ENCODE assay signal across 18 cellular contexts in the genomic region with DNA sequence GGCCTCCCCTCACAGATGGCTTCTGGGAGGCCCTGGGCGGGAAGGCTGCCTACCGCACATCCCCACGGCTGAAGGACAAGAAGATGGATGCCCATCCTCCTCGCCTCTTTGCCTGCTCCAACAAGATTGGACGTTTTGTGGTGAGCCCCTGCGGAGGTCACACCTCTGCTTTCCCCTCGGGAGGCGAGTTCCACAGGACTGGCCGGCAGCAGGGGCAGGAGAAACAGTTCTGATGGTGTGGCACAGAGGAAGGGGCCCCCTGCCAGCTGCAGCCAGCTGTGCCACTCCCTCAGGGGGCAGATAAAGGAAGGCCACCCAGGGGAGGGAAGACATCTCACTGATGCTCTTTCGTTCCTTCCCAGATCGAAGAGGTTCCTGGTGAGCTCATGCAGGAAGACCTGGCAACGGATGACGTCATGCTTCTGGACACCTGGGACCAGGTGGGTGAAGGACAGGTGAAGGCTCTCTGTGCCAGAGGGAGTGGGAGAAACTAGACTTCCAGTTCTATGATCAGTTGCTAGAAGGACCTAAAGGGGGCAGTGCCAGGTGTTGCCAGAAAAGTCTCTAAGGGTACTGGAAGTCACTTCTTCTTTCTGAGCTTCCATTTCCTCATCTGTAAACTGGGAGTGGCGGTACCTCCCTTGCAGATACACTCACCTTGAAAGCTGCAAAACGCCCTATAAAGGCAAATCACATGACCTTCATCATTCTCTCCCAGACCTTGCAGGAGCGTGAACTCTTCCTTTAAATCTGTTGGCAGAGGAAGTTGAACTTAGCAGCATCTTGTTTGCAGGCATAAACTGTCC. TPM values are rescaled to one million over a fixed set of nuclear protein-coding genes. Genes with fewer than 3 reads are reported as not detected.
DNase-seq lines count a peak whose midpoint lies in the region; ATAC-seq, FAIRE-seq and TF ChIP-seq lines count a peak whose summit lies in the region.
"Had no signal": no experiment of that assay in that cellular context is flagged by ENCODE, and none has a peak within 500 bp of the region (broad histone marks: within the 10 kb centered on the region; RNA-seq: fewer than 3 reads in every experiment).

No MANE protein-coding gene starts in this region.

- H3K79me2 ChIP-seq in HepG2 (ENCODE audit: insufficient read depth, low read length) (no peaks in the 10 kb centered on the region), GM23338 (replicated peaks; ENCODE audit: insufficient read depth) (no peaks in the 10 kb centered on the region)

- H3K27ac Mint-ChIP-seq in GM23338, result no peak overlapping the region
- H3K27ac Mint-ChIP-seq in activated T-helper 2 cell treated with anti-CD3 and anti-CD28 coated beads, Interferon-gamma antibody, Interleukin-2, Interleukin-4, amounts not matched to agents 10 μg/mL and 5 μg/mL and 100 μg/mL, durations not matched to agents 14 hours and 24 hours and 36 hours, result no peak overlapping the region
- H3K27ac Mint-ChIP-seq: activated B cell treated with CpG ODN at 0.5 μM for 24 hours; activated naive CD8-positive, alpha-beta T cell; natural killer cell; stimulated activated effector memory CD8-positive, alpha-beta T cell treated with anti-CD3 and anti-CD28 coated beads, Interleukin-12 subunit alpha, Interleukin-12 subunit beta, amount 100 ng/mL, for 72 hours had no signal

- H3K36me3 ChIP-seq in HepG2 (replicated peaks in 1 of 2; ENCODE audit: control insufficient read depth in 1 of 2, insufficient read depth in 2 of 2, low read length in 2 of 2) (peaks cover 54 to 86% of the 10 kb centered on the region in 2 experiments), right lobe of liver (peaks cover 0 to 30% (median 6%) of the 10 kb centered on the region in 4 donors), psoas muscle (ENCODE audit: insufficient read depth in 1 of 2, low read depth in 1 of 2) (peaks cover 6 to 85% of the 10 kb centered on the region in 2 donors), GM23338 (ENCODE audit: insufficient read depth) (no peaks in the 10 kb centered on the region), A673 (ENCODE audit: insufficient read depth, low read length, poor library complexity, severe bottlenecking) (peaks cover 22% of the 10 kb centered on the region)

- no peak overlapping the region for H2AFZ ChIP-seq in HepG2 (ENCODE audit: low read length)
- no peak overlapping the region for H2AFZ ChIP-seq in GM23338

- TF ChIP-seq POLR2A in HepG2 (IDR thresholded peaks at IDR 0.05; ENCODE audit: insufficient read depth in 1 of 2, low read depth in 2 of 2, low read length in 2 of 2), result peak in 1 of 2 experiments; percentile 26; a peak in 1 of 4 replicates
- TF ChIP-seq POLR2A in right lobe of liver (IDR thresholded peaks at IDR 0.05), result no peak

- peaks cover 7% of the 10 kb centered on the region for H3K27me3 Mint-ChIP-seq in GM23338 (ENCODE audit: insufficient read depth, low read depth, poor library complexity)
- H3K27me3 Mint-ChIP-seq in activated T-helper 2 cell treated with anti-CD3 and anti-CD28 coated beads, Interferon-gamma antibody, Interleukin-2, Interleukin-4, amounts not matched to agents 10 μg/mL and 5 μg/mL and 100 μg/mL, durations not matched to agents 14 hours and 24 hours and 36 hours (ENCODE audit: low read depth), result no peaks in the 10 kb centered on the region
- H3K27me3 Mint-ChIP-seq: activated B cell treated with CpG ODN at 0.5 μM for 24 hours; activated naive CD8-positive, alpha-beta T cell had no signal

- H3K4me3 Mint-ChIP-seq in GM23338, result no peak overlapping the region
- H3K4me3 Mint-ChIP-seq in activated T-helper 2 cell treated with anti-CD3 and anti-CD28 coated beads, Interferon-gamma antibody, Interleukin-2, Interleukin-4, amounts not matched to agents 10 μg/mL and 5 μg/mL and 100 μg/mL, durations not matched to agents 14 hours and 24 hours and 36 hours (ENCODE audit: low read depth), result no peak overlapping the region
- H3K4me3 Mint-ChIP-seq: activated B cell treated with CpG ODN at 0.5 μM for 24 hours; activated naive CD8-positive, alpha-beta T cell; natural killer cell; stimulated activated effector memory CD8-positive, alpha-beta T cell treated with anti-CD3 and anti-CD28 coated beads, Interleukin-12 subunit alpha, Interleukin-12 subunit beta, amount 100 ng/mL, for 72 hours had no signal

- H3K9me3 ChIP-seq in HepG2 (ENCODE audit: low read length) (no peaks in the 10 kb centered on the region), right lobe of liver (no peaks in the 10 kb centered on the region), psoas muscle (no peaks in the 10 kb centered on the region), A673 (ENCODE audit: low read depth, low read length, poor library complexity, severe bottlenecking) (no peaks in the 10 kb centered on the region)

- H3K9me3 Mint-ChIP-seq in GM23338, result no peaks in the 10 kb centered on the region
- no peaks in the 10 kb centered on the region for H3K9me3 Mint-ChIP-seq in activated T-helper 2 cell treated with anti-CD3 and anti-CD28 coated beads, Interferon-gamma antibody, Interleukin-2, Interleukin-4, amounts not matched to agents 10 μg/mL and 5 μg/mL and 100 μg/mL, durations not matched to agents 14 hours and 24 hours and 36 hours
- H3K9me3 Mint-ChIP-seq: activated B cell treated with CpG ODN at 0.5 μM for 24 hours; natural killer cell; stimulated activated effector memory CD8-positive, alpha-beta T cell treated with anti-CD3 and anti-CD28 coated beads, Interleukin-12 subunit alpha, Interleukin-12 subunit beta, amount 100 ng/mL, for 72 hours had no signal

- intact Hi-C loops in HepG2 (cut with micrococcal nuclease; ENCODE audit: unreplicated experiment) (no loop called here), right lobe of liver (cut with DNase I) (no loop called here), psoas muscle (cut with DNase I) (no loop called here), A673 (cut with micrococcal nuclease; ENCODE audit: unreplicated experiment) (no loop called here)
- intact Hi-C loops in activated T-helper 2 cell treated with anti-CD3 and anti-CD28 coated beads, Interferon-gamma antibody, Interleukin-2, Interleukin-4, amounts not matched to agents 10 μg/mL and 5 μg/mL and 100 μg/mL, durations not matched to agents 14 hours and 24 hours and 36 hours (cut with micrococcal nuclease), result no loop called here

- TF ChIP-seq RAD21 in HepG2 (CRISPR knock-in tag; IDR thresholded peaks at IDR 0.05), result no peak

- in situ Hi-C loops in HepG2 (cut with HindIII; ENCODE audit: extremely low pct_ligation_motif_present, low pct_unique_long_range_greater_than_20kb), result no loop called here

- H3K4me2 ChIP-seq in HepG2 (ENCODE audit: low read depth, low read length) (no peak overlapping the region), GM23338 (no peak overlapping the region)

- H4K20me1 ChIP-seq in HepG2 (ENCODE audit: insufficient read depth, low read length) (no peaks in the 10 kb centered on the region), GM23338 (replicated peaks; ENCODE audit: insufficient read depth) (no peaks in the 10 kb centered on the region)

- CTCF ChIA-PET in HepG2 (lab: Yijun Ruan, JAX; ENCODE audit: low intra/inter-chr PET ratio, low total read pairs), result no interaction called here
- CTCF ChIA-PET in A673 (lab: Charles Lee), result no interaction called here

- TF ChIP-seq CTCF in HepG2 (CRISPR knock-in tag; IDR thresholded peaks at IDR 0.05), result no peak
- TF ChIP-seq CTCF in right lobe of liver (IDR thresholded peaks at IDR 0.05), result no peak
- TF ChIP-seq CTCF in coronary artery (IDR thresholded peaks at IDR 0.05), result no peak
- no peak for TF ChIP-seq CTCF in psoas muscle (IDR thresholded peaks at IDR 0.05)
- TF ChIP-seq CTCF in GM23338 (conservative IDR thresholded peaks at IDR 0.05; ENCODE audit: low read depth in 2 of 2), result no peak
- TF ChIP-seq CTCF in A673 (conservative IDR thresholded peaks at IDR 0.05; ENCODE audit: low read depth, low read length), result no peak

- H3K9me2 ChIP-seq in GM23338 (ENCODE audit: insufficient read depth), result no peaks in the 10 kb centered on the region

- POLR2A ChIA-PET in HepG2 (lab: Yijun Ruan, JAX) (interaction anchor here (2.6 kb wide), 1 partner anchor 42 kb away, joined by 6 read pairs; no protein-coding TSS in a partner anchor), A673 (lab: Charles Lee; ENCODE audit: low non-redundant PET) (no interaction called here)

- H3K27me3 ChIP-seq in HepG2 (ENCODE audit: control insufficient read depth in 1 of 2, insufficient read depth in 2 of 2, low read length in 2 of 2) (no peaks in the 10 kb centered on the region), right lobe of liver (no peaks in the 10 kb centered on the region), psoas muscle (ENCODE audit: insufficient read depth in 3 of 3, low read length in 2 of 3) (no peaks in the 10 kb centered on the region), GM23338 (ENCODE audit: insufficient read depth) (no peaks in the 10 kb centered on the region), A673 (replicated peaks; ENCODE audit: insufficient read depth, low read depth, low read length, poor library complexity) (no peaks in the 10 kb centered on the region)
- H3K27me3 ChIP-seq: cardiac muscle cell had no signal

- DNase-seq in HepG2 (ENCODE audit: low spot score) (no peak), right lobe of liver (no peak), coronary artery (ENCODE audit: low spot score) (no peak), psoas muscle (no peak), GM23338 (ENCODE audit: low spot score) (no peak), A673 (ENCODE audit: low spot score) (no peak), cerebellar cortex (ENCODE audit: low spot score) (no peak)
- no peak for DNase-seq in activated T-helper 2 cell treated with anti-CD3 and anti-CD28 coated beads, Interferon-gamma antibody, Interleukin-2, Interleukin-4, amounts not matched to agents 10 μg/mL and 5 μg/mL and 100 μg/mL, durations not matched to agents 14 hours and 24 hours and 36 hours (ENCODE audit: low spot score)
- DNase-seq: activated B cell treated with CpG ODN at 0.5 μM for 24 hours, H7, hippocampal formation, natural killer cell, NCI-H1417, NCI-H345 had no signal

- WGBS in HepG2 (ENCODE audit: low lambda C conversion rate), result 97% methylated on average over 11 of the region's 16 CpGs
- WGBS in right lobe of liver (ENCODE audit: insufficient coverage, low coverage, low lambda C conversion rate, missing lambda C conversion rate), result 64% methylated on average over 4 of the region's 16 CpGs
- 78 to 82% (median 80%) methylated on average over 16 of the region's 16 CpGs for whole genome bisulfite sequencing in psoas muscle, 3 donors

- TF ChIP-seq EP300 in HepG2 (IDR thresholded peaks at IDR 0.05; ENCODE audit: low read depth in 2 of 2, low read length in 2 of 2) (no peak), HepG2 (CRISPR knock-in tag; IDR thresholded peaks at IDR 0.05; ENCODE audit: borderline replicate concordance) (no peak)

- H3K4me3 ChIP-seq in HepG2 (replicated peaks in 1 of 3; ENCODE audit: insufficient read depth in 1 of 3, low read depth in 2 of 3, low read length in 3 of 3) (no peak overlapping the region), right lobe of liver (no peak overlapping the region), coronary artery (no peak overlapping the region), psoas muscle (no peak overlapping the region), GM23338 (no peak overlapping the region), A673 (ENCODE audit: low read depth, low read length, poor library complexity, severe bottlenecking) (no peak overlapping the region)
- H3K4me3 ChIP-seq: cardiac muscle cell had no signal

- no peaks in the 10 kb centered on the region for H3K4me1 Mint-ChIP-seq in GM23338
- H3K4me1 Mint-ChIP-seq in activated T-helper 2 cell treated with anti-CD3 and anti-CD28 coated beads, Interferon-gamma antibody, Interleukin-2, Interleukin-4, amounts not matched to agents 10 μg/mL and 5 μg/mL and 100 μg/mL, durations not matched to agents 14 hours and 24 hours and 36 hours (ENCODE audit: low read depth), result no peaks in the 10 kb centered on the region
- H3K4me1 Mint-ChIP-seq: activated B cell treated with CpG ODN at 0.5 μM for 24 hours had no signal

- ATAC-seq in HepG2, result no peak
- ATAC-seq in right lobe of liver, result no peak
- no peak for ATAC-seq in psoas muscle
- ATAC-seq in GM23338, result no peak
- ATAC-seq: natural killer cell; stimulated activated effector memory CD8-positive, alpha-beta T cell treated with anti-CD3 and anti-CD28 coated beads, Interleukin-12 subunit alpha, Interleukin-12 subunit beta, amount 100 ng/mL, for 72 hours had no signal

- H3K27ac ChIP-seq in HepG2 (ENCODE audit: extremely low read length, insufficient read depth, low read length), result no peak overlapping the region
- no peak overlapping the region for H3K27ac ChIP-seq in right lobe of liver
- peak overlapping the region; percentile 97 to 99 for H3K27ac ChIP-seq in coronary artery
- H3K27ac ChIP-seq in psoas muscle, result peak overlapping the region; percentile 41
- H3K27ac ChIP-seq in GM23338 (ENCODE audit: low read depth), result no peak overlapping the region
- no peak overlapping the region for H3K27ac ChIP-seq in A673 (ENCODE audit: low read depth, low read length, poor library complexity, severe bottlenecking)
- H3K27ac ChIP-seq: cardiac muscle cell had no signal

- no peak overlapping the region for H3K9ac ChIP-seq in HepG2 (ENCODE audit: insufficient read depth, low read depth, low read length)

- H3K4me1 ChIP-seq in HepG2 (ENCODE audit: insufficient read depth, low read length) (peaks cover 30% of the 10 kb centered on the region), right lobe of liver (peaks cover 0 to 17% (median 6%) of the 10 kb centered on the region in 4 donors), psoas muscle (peaks cover 29% of the 10 kb centered on the region), GM23338 (ENCODE audit: insufficient read depth) (no peaks in the 10 kb centered on the region), A673 (ENCODE audit: insufficient read depth, low read length, poor library complexity, severe bottlenecking) (no peaks in the 10 kb centered on the region)

- no peaks in the 10 kb centered on the region for H3F3A ChIP-seq in GM23338 (replicated peaks; ENCODE audit: low read depth)

- H3K36me3 Mint-ChIP-seq in GM23338 (ENCODE audit: low read depth), result peaks cover 22% of the 10 kb centered on the region
- H3K36me3 Mint-ChIP-seq in activated T-helper 2 cell treated with anti-CD3 and anti-CD28 coated beads, Interferon-gamma antibody, Interleukin-2, Interleukin-4, amounts not matched to agents 10 μg/mL and 5 μg/mL and 100 μg/mL, durations not matched to agents 14 hours and 24 hours and 36 hours (ENCODE audit: low read depth), result no peaks in the 10 kb centered on the region

- no TSS peak for BruUV-seq in HepG2 (replicated peaks; lab: Mats Ljungman, UMichigan)
- BruUV-seq in A673 (replicated peaks; lab: Mats Ljungman, UMichigan), result no TSS peak

- FAIRE-seq in HepG2 (lab: Jason Lieb, UNC), result no peak
- FAIRE-seq: D721Med had no signal

RNA-seq across cellular contexts. Expression of a gene that starts 41.0 kb away (rescaled TPM):
- total RNA-seq in HepG2 (2016; rRNA removed; fragmentation: Illumina TruSeq; extraction: Trizol) (26.0 and 43.6 TPM in 2 replicates), right lobe of liver (100 to 1,000 TPM; 232 to 655 (median 443) TPM), psoas muscle (100 to 1,000 TPM in 3 of 4 donors, 10 to 100 TPM in 1; 89.6 to 237 (median 114) TPM), A673 (2021) (63.4 and 72.4 TPM in 2 replicates)
- 3.9 and 6.1 TPM in 2 replicates for total RNA-seq in HepG2 (2016; cell fraction: cytosol; rRNA removed; fragmentation: Illumina TruSeq; extraction: Trizol; ENCODE audit: low read depth)
- total RNA-seq in HepG2 (2016; cell fraction: insoluble cytoplasmic fraction; rRNA removed; fragmentation: Illumina TruSeq; extraction: Trizol), result 25.0 and 46.7 TPM in 2 replicates
- 13.4 and 15.9 TPM in 2 replicates for total RNA-seq in HepG2 (2016; cell fraction: membrane; rRNA removed; fragmentation: Illumina TruSeq; extraction: Trizol)
- total RNA-seq in HepG2 (2016; cell fraction: nucleus; rRNA removed; fragmentation: Illumina TruSeq; extraction: Trizol), result 41.3 and 43.8 TPM in 2 replicates
- polyA plus RNA-seq in HepG2 (2011; rRNA removed) (165 and 166 TPM in 2 replicates), psoas muscle (10 to 100 TPM; 53.2 to 83.4 (median 62.2) TPM), GM23338 (2016; fragmentation: Nextera tagmentation; extraction: Ambion mirVana) (29.4 and 30.4 TPM in 2 replicates)
- 92.7 and 157 TPM in 2 replicates for polyA plus RNA-seq in HepG2 (2011; cell fraction: cytosol; rRNA removed)
- polyA plus RNA-seq in HepG2 (2011; cell fraction: nucleus; rRNA removed), result 23.0 and 39.1 TPM in 2 replicates
- 133 and 173 TPM in 2 replicates for polyA plus RNA-seq in HepG2 (2012)
- 3.2 and 4.0 TPM in 2 replicates for polyA plus RNA-seq in HepG2 (2016; cell fraction: cytosol; fragmentation: Illumina TruSeq; extraction: Trizol; ENCODE audit: low read depth)
- polyA plus RNA-seq in HepG2 (2016; cell fraction: insoluble cytoplasmic fraction; fragmentation: Illumina TruSeq; extraction: Trizol; ENCODE audit: low read depth), result 31.1 and 33.2 TPM in 2 replicates
- polyA plus RNA-seq in HepG2 (2016; cell fraction: membrane; fragmentation: Illumina TruSeq; extraction: Trizol; ENCODE audit: low read depth), result 7.2 and 8.6 TPM in 2 replicates
- 64.0 and 71.6 TPM in 2 replicates for polyA plus RNA-seq in HepG2 (2016; cell fraction: nucleus; fragmentation: Illumina TruSeq; extraction: Trizol; ENCODE audit: insufficient read depth, low read depth)
- polyA minus RNA-seq in HepG2 (2011; rRNA and poly(A)+ RNA removed; ENCODE audit: low replicate concordance), result 94.3 and 94.7 TPM in 2 replicates
- polyA minus RNA-seq in HepG2 (2011; cell fraction: cytosol; rRNA and poly(A)+ RNA removed), result 96.8 and 115 TPM in 2 replicates
- polyA minus RNA-seq in HepG2 (2011; cell fraction: nucleus; rRNA and poly(A)+ RNA removed), result 47.3 and 69.9 TPM in 2 replicates
- total RNA-seq in GM23338 (2014; rRNA removed; shearing (Covaris generic)), result 51.1 and 61.0 TPM in 2 replicates
- total RNA-seq in activated T-helper 2 cell treated with anti-CD3 and anti-CD28 coated beads, Interferon-gamma antibody, Interleukin-2, Interleukin-4, amounts not matched to agents 10 μg/mL and 5 μg/mL and 100 μg/mL, durations not matched to agents 14 hours and 24 hours and 36 hours, result 18.9 and 21.0 TPM in 2 replicates

Comparison
In these comparisons a context has a peak if more than half of its experiments do, and no peak if none do; other contexts are left out.
1. H3K27ac ChIP-seq: peak in coronary artery (2 of 2) and psoas muscle (single experiment); none in HepG2 (single experiment), right lobe of liver (0 of 3), GM23338 (single experiment) and A673 (single experiment).